Comparison of ENCODE assay signal across 8 cellular contexts in the genomic region with DNA sequence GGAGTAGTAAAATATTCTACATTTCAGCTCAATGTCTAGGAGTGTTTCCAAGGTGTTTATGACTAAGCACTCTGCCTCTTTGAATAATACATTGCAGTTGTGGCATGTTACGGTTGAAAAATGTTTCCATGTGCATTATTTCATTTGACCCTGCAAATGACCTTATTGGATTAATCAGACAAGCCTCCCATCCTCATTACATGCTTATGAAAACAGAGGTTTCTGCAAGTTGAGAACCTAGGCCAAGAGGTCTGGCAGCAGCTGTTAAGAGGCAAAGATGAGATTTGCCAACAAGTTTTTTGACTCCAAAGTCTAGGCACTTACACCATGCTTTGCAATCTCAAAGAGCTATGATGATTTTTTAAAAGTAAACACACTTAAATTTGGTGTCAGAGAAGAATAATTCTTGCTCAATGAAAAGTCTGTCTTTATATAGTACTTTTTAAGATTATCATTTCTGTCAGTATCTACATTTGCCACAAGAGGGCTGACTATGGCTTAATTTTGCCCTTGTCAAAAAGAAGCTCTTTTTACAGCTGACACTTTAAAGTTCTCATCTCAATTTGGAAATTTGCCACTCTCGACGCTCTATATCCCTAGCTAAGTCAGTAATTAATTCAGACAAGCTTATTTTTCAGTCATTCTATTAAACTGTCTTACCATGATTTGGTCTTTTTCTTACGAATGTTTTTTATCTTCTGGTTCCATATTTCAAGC.
A peak's percentile ranks its signal among the peaks of the same experiment; 100 is the strongest.
DNase-seq lines count a peak whose midpoint lies in the region; ATAC-seq and TF ChIP-seq lines count a peak whose summit lies in the region.

No MANE protein-coding gene starts in this region.

- H3K4me1 Mint-ChIP-seq in chondrocyte (ENCODE audit: low read depth), result no peaks in the 10 kb centered on the region
- no peaks in the 10 kb centered on the region for H3K4me1 Mint-ChIP-seq in activated CD8-positive, alpha-beta memory T cell treated with anti-CD3 and anti-CD28 coated beads, Interleukin-2, amount 10 ng/mL, durations not matched to agents 7 days and 5 days

- H3K4me3 Mint-ChIP-seq in chondrocyte (ENCODE audit: unreplicated experiment), result no peak overlapping the region
- H3K4me3 Mint-ChIP-seq in activated CD8-positive, alpha-beta memory T cell treated with anti-CD3 and anti-CD28 coated beads, Interleukin-2, amount 10 ng/mL, durations not matched to agents 7 days and 5 days, result no peak overlapping the region

- CTCF ChIA-PET in activated CD8-positive, alpha-beta memory T cell treated with anti-CD3 and anti-CD28 coated beads, Interleukin-2, amount 10 ng/mL, durations not matched to agents 7 days and 5 days (lab: Charles Lee), result interaction anchor here (1.7 kb wide), 1 partner anchor 13 kb away, joined by 7 read pairs; no protein-coding TSS in a partner anchor

- DNase-seq in NCI-H82 (lab: John Stamatoyannopoulos, UW) (peak; percentile 36), NCI-H82 treated with DMSO at 0.1 percent for 48 hours (lab: John Stamatoyannopoulos, UW; ENCODE audit: unreplicated experiment) (no peak), NCI-H1105 treated with DMSO at 0.1 percent for 48 hours (lab: John Stamatoyannopoulos, UW) (peak; percentile 46), chondrocyte (ENCODE audit: low spot score) (no peak), putamen (ENCODE audit: low spot score) (peak; percentile 15), NCI-H526 treated with DMSO at 0.1 percent for 48 hours (lab: John Stamatoyannopoulos, UW) (no peak)
- DNase-seq in activated CD8-positive, alpha-beta memory T cell treated with anti-CD3 and anti-CD28 coated beads, Interleukin-2, amount 10 ng/mL, durations not matched to agents 7 days and 5 days, result no peak

- H3K36me3 Mint-ChIP-seq in chondrocyte (ENCODE audit: low read depth), result no peaks in the 10 kb centered on the region
- H3K36me3 Mint-ChIP-seq in activated CD8-positive, alpha-beta memory T cell treated with anti-CD3 and anti-CD28 coated beads, Interleukin-2, amount 10 ng/mL, durations not matched to agents 7 days and 5 days, result no peaks in the 10 kb centered on the region

- TF ChIP-seq CTCF in chondrocyte (IDR thresholded peaks at IDR 0.05), result peak; percentile 79

- no peak for ATAC-seq in activated CD8-positive, alpha-beta memory T cell treated with anti-CD3 and anti-CD28 coated beads, Interleukin-2, amount 10 ng/mL, durations not matched to agents 7 days and 5 days
- ATAC-seq in GM21390 (IDR thresholded peaks at IDR 0.05; ENCODE audit: unreplicated experiment), result no peak

- peaks cover 7% of the 10 kb centered on the region for H3K27me3 Mint-ChIP-seq in chondrocyte (ENCODE audit: low read depth)
- H3K27me3 Mint-ChIP-seq in activated CD8-positive, alpha-beta memory T cell treated with anti-CD3 and anti-CD28 coated beads, Interleukin-2, amount 10 ng/mL, durations not matched to agents 7 days and 5 days, result no peaks in the 10 kb centered on the region

- H3K27ac Mint-ChIP-seq in chondrocyte (ENCODE audit: unreplicated experiment), result no peak overlapping the region
- H3K27ac Mint-ChIP-seq in activated CD8-positive, alpha-beta memory T cell treated with anti-CD3 and anti-CD28 coated beads, Interleukin-2, amount 10 ng/mL, durations not matched to agents 7 days and 5 days, result no peak overlapping the region

- no peaks in the 10 kb centered on the region for H3K9me3 Mint-ChIP-seq in chondrocyte (ENCODE audit: low read depth)
- no peaks in the 10 kb centered on the region for H3K9me3 Mint-ChIP-seq in activated CD8-positive, alpha-beta memory T cell treated with anti-CD3 and anti-CD28 coated beads, Interleukin-2, amount 10 ng/mL, durations not matched to agents 7 days and 5 days (ENCODE audit: low read depth)

Comparison
In these comparisons a context has a peak if more than half of its experiments do, and no peak if none do; other contexts are left out.
1. DNase-seq: peak in NCI-H82 (single experiment), NCI-H1105 treated with DMSO at 0.1 percent for 48 hours (single experiment) and putamen (single experiment); none in NCI-H82 treated with DMSO at 0.1 percent for 48 hours (single experiment), chondrocyte (single experiment), NCI-H526 treated with DMSO at 0.1 percent for 48 hours (single experiment) and activated CD8-positive, alpha-beta memory T cell treated with anti-CD3 and anti-CD28 coated beads, Interleukin-2, amount 10 ng/mL, durations not matched to agents 7 days and 5 days (single experiment).